14 cellular contexts compared by ENCODE assay signal in the genomic region with DNA sequence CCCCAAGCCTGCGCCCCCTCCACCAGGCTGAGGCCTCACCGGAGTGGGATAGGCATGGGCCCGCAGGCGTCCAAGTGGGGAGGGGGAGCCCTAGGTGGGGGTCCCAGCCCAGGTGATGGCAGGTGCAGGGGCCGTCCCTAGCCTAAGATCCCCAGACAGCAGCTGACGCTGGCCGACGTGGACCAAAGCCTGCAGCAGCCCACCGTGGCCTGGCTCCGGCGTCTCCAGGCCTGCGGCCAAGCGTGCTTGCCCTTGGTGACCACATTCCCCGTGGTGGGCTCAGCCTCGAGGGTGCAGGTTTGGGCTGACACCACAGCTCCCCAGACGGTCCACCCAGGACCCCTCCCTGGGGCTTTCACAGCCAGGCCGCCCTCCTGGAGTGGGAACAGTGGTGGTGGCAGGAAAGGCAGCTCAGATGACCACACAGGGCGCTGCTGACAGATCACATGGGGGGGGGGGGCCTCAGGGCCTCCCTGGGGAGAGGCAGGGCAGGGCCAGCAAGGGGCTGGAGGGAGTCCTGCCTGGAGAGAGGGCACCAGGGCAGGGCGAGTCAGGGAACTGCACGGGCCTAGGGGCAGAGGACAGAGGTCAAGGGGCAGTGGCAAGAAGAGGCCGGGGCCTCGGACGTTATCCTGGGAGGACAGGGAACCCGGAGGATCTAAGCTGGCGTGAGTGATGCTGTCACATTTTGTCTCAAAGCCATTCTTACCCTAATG. TPM values are rescaled to one million over a fixed set of nuclear protein-coding genes. Genes with fewer than 3 reads are reported as not detected.
A peak's percentile ranks its signal among the peaks of the same experiment; 100 is the strongest.
DNase-seq lines count a peak whose midpoint lies in the region; FAIRE-seq and TF ChIP-seq lines count a peak whose summit lies in the region.
"Had no signal": no experiment of that assay in that cellular context is flagged by ENCODE, and none has a peak within 500 bp of the region (broad histone marks: within the 10 kb centered on the region; RNA-seq: fewer than 3 reads in every experiment).

No MANE protein-coding gene starts in this region.

- H4K20me1 ChIP-seq in KMS-11 (ENCODE audit: insufficient read depth), result no peaks in the 10 kb centered on the region
- peaks cover 10% of the 10 kb centered on the region for H4K20me1 ChIP-seq in osteoblast (ENCODE audit: insufficient read depth, low read length)

- H3K36me3 ChIP-seq in KMS-11 (ENCODE audit: insufficient read depth), result no peaks in the 10 kb centered on the region
- H3K36me3 ChIP-seq in effector memory CD4-positive, alpha-beta T cell (ENCODE audit: control insufficient read depth, insufficient read depth, low read length), result peaks cover 26% of the 10 kb centered on the region
- peaks cover 11% of the 10 kb centered on the region for H3K36me3 ChIP-seq in osteoblast (ENCODE audit: insufficient read depth, low read length)

- no peak overlapping the region for H2AFZ ChIP-seq in KMS-11 (ENCODE audit: low read depth)
- H2AFZ ChIP-seq in osteoblast (ENCODE audit: low read length), result no peak overlapping the region

- H3K79me2 ChIP-seq in KMS-11 (ENCODE audit: insufficient read depth, low read depth), result no peaks in the 10 kb centered on the region
- no peaks in the 10 kb centered on the region for H3K79me2 ChIP-seq in osteoblast (ENCODE audit: insufficient read depth, low read length)

- H3K9me3 ChIP-seq in effector memory CD4-positive, alpha-beta T cell (ENCODE audit: control insufficient read depth, low read length), result no peaks in the 10 kb centered on the region
- no peaks in the 10 kb centered on the region for H3K9me3 ChIP-seq in osteoblast (ENCODE audit: low read depth, low read length)
- H3K9me3 ChIP-seq: thyroid gland had no signal

- peak overlapping the region; percentile 41; the same call in 1 of the 2 replicates for H3K9ac ChIP-seq in KMS-11

- H3K27me3 Mint-ChIP-seq in T-helper 2 cell treated with Interferon-gamma antibody and Interleukin-4, amounts not matched to agents 5 μg/mL and 100 μg/mL, for 36 hours (ENCODE audit: low read depth), result no peaks in the 10 kb centered on the region

- H3K27me3 ChIP-seq in KMS-11 (ENCODE audit: insufficient read depth, low read depth), result no peaks in the 10 kb centered on the region
- no peaks in the 10 kb centered on the region for H3K27me3 ChIP-seq in effector memory CD4-positive, alpha-beta T cell (replicated peaks; ENCODE audit: control insufficient read depth, insufficient read depth, low read length, poor library complexity, severe bottlenecking)
- peaks cover 19% of the 10 kb centered on the region for H3K27me3 ChIP-seq in osteoblast (ENCODE audit: insufficient read depth, low read length)
- H3K27me3 ChIP-seq: thyroid gland had no signal

- no peak overlapping the region for H3K4me3 ChIP-seq in KMS-11 (IDR thresholded peaks at IDR 0.05; ENCODE audit: insufficient read depth, low read depth, low read length)
- no peak overlapping the region for H3K4me3 ChIP-seq in effector memory CD4-positive, alpha-beta T cell (ENCODE audit: insufficient read depth, low read depth, low read length, poor library complexity, severe bottlenecking)
- no peak overlapping the region for H3K4me3 ChIP-seq in osteoblast (ENCODE audit: insufficient read depth, low read length)
- H3K4me3 ChIP-seq: thyroid gland had no signal

- H3K4me2 ChIP-seq in KMS-11 (peak overlapping the region; percentile 89), osteoblast (ENCODE audit: insufficient read depth, low read length) (no peak overlapping the region)

- no peak for DNase-seq in T-helper 2 cell treated with Interferon-gamma antibody and Interleukin-4, amounts not matched to agents 5 μg/mL and 100 μg/mL, for 36 hours (ENCODE audit: low spot score)
- DNase-seq in T-helper 2 cell (no peak), osteoblast (ENCODE audit: insufficient read length, low spot score, missing footprints) (peak; percentile 91), NCI-H2227 (lab: John Stamatoyannopoulos, UW; ENCODE audit: unreplicated experiment) (no peak), D721Med (ENCODE audit: insufficient read length, low spot score) (no peak), C1 segment of cervical spinal cord (lab: John Stamatoyannopoulos, UW) (no peak)
- DNase-seq in effector memory CD4-positive, alpha-beta T cell, result no peak
- DNase-seq: 8988T, NCI-H226, occipital lobe, SIG-M5 had no signal

- FAIRE-seq in D721Med (lab: Jason Lieb, UNC), result no peak

- H3K36me3 Mint-ChIP-seq in T-helper 2 cell treated with Interferon-gamma antibody and Interleukin-4, amounts not matched to agents 5 μg/mL and 100 μg/mL, for 36 hours (ENCODE audit: low read depth), result peaks cover 24% of the 10 kb centered on the region

- peaks cover 25% of the 10 kb centered on the region for H3K4me1 Mint-ChIP-seq in T-helper 2 cell treated with Interferon-gamma antibody and Interleukin-4, amounts not matched to agents 5 μg/mL and 100 μg/mL, for 36 hours (ENCODE audit: low read depth)

- peak overlapping the region; percentile 86 for H3K4me3 Mint-ChIP-seq in T-helper 2 cell treated with Interferon-gamma antibody and Interleukin-4, amounts not matched to agents 5 μg/mL and 100 μg/mL, for 36 hours

- no peak for TF ChIP-seq CTCF in KMS-11 (conservative IDR thresholded peaks at IDR 0.05; ENCODE audit: low read depth, low read length)
- no peak for TF ChIP-seq CTCF in osteoblast (IDR thresholded peaks at IDR 0.05; ENCODE audit: extremely low read depth, low read depth, low read length)
- TF ChIP-seq CTCF in D721Med (IDR thresholded peaks at IDR 0.05; ENCODE audit: insufficient read depth, missing control alignments), result no peak

- H3K4me1 ChIP-seq in KMS-11 (ENCODE audit: low read depth, poor library complexity, severe bottlenecking) (peaks cover 63% of the 10 kb centered on the region), osteoblast (ENCODE audit: insufficient read depth, low read length) (no peaks in the 10 kb centered on the region)
- H3K4me1 ChIP-seq in effector memory CD4-positive, alpha-beta T cell (ENCODE audit: control insufficient read depth, insufficient read depth, low read length, poor library complexity, severe bottlenecking), result peaks cover 52% of the 10 kb centered on the region

- H3K27ac ChIP-seq in KMS-11 (peak overlapping the region; percentile 82), osteoblast (ENCODE audit: low read depth, low read length) (no peak overlapping the region)
- H3K27ac ChIP-seq in effector memory CD4-positive, alpha-beta T cell (ENCODE audit: insufficient read depth, low read length, poor library complexity, severe bottlenecking), result peak overlapping the region; percentile 96
- H3K27ac ChIP-seq: thyroid gland had no signal

- H3K9me3 Mint-ChIP-seq in T-helper 2 cell treated with Interferon-gamma antibody and Interleukin-4, amounts not matched to agents 5 μg/mL and 100 μg/mL, for 36 hours, result no peaks in the 10 kb centered on the region

- no peak overlapping the region for H3K27ac Mint-ChIP-seq in T-helper 2 cell treated with Interferon-gamma antibody and Interleukin-4, amounts not matched to agents 5 μg/mL and 100 μg/mL, for 36 hours

RNA-seq across cellular contexts. Expression of a gene that starts 0.8 kb away (rescaled TPM):
- total RNA-seq in osteoblast, result 1.2 and 2.2 TPM in 2 replicates

RNA-seq across cellular contexts. Expression of a gene that starts 31.2 kb away (rescaled TPM):
- 60.8 and 63.6 TPM in 2 replicates for total RNA-seq in osteoblast

RNA-seq across cellular contexts. Expression of a gene that starts 31.3 kb away (rescaled TPM):
- total RNA-seq in osteoblast, result 20.9 and 24.6 TPM in 2 replicates

RNA-seq across cellular contexts. Expression of a gene that starts 39.8 kb away (rescaled TPM):
- not detected in 2 replicates for total RNA-seq in osteoblast
- total RNA-seq: Daoy, occipital lobe had no signal

RNA-seq across cellular contexts. Expression of a gene that starts 47.4 kb away (rescaled TPM):
- total RNA-seq in osteoblast, result not detected in 2 replicates
- total RNA-seq: Daoy, occipital lobe, thyroid gland had no signal
